In genomic region chr12:1533602-1534304, GRCh38 we compare ENCODE assay signal across 8 cellular contexts.
DNase-seq lines count a peak whose midpoint lies in the region; ATAC-seq and TF ChIP-seq lines count a peak whose summit lies in the region.

No MANE protein-coding gene starts in this region.

- peak overlapping the region in 2 of 11 experiments; percentile 17 to 22; a peak in 2 of 22 replicates for H3K9ac ChIP-seq in BLaER1 treated with 17β-estradiol and CSF1 and Interleukin-3, amounts not matched to agents 10 nM and 100 nM

- peaks cover 69% of the 10 kb centered on the region for H3K27me3 Mint-ChIP-seq in T-helper 2 cell treated with Interferon-gamma antibody and Interleukin-4, amounts not matched to agents 5 μg/mL and 100 μg/mL, for 36 hours (ENCODE audit: low read depth)
- H3K27me3 Mint-ChIP-seq in GM23338 (ENCODE audit: insufficient read depth, low read depth, poor library complexity), result peaks cover 52% of the 10 kb centered on the region

- H3K9me2 ChIP-seq in GM23338 (ENCODE audit: insufficient read depth), result no peaks in the 10 kb centered on the region

- peak overlapping the region; percentile 1 for H3K27ac Mint-ChIP-seq in T-helper 2 cell treated with Interferon-gamma antibody and Interleukin-4, amounts not matched to agents 5 μg/mL and 100 μg/mL, for 36 hours
- H3K27ac Mint-ChIP-seq in GM23338, result no peak overlapping the region

- intact Hi-C loops in upper lobe of right lung (cut with DNase I), result no loop called here

- peaks cover 49 to 100% (median 85%) of the 10 kb centered on the region in 11 experiments for H3K27me3 ChIP-seq in BLaER1 treated with 17β-estradiol and CSF1 and Interleukin-3, amounts not matched to agents 10 nM and 100 nM
- H3K27me3 ChIP-seq in upper lobe of right lung (peaks cover 35% of the 10 kb centered on the region), GM23338 (ENCODE audit: insufficient read depth) (peaks cover 70% of the 10 kb centered on the region)

- no peaks in the 10 kb centered on the region for H3K36me3 ChIP-seq in BLaER1 treated with 17β-estradiol and CSF1 and Interleukin-3, amounts not matched to agents 10 nM and 100 nM
- H3K36me3 ChIP-seq in upper lobe of right lung (no peaks in the 10 kb centered on the region), GM23338 (ENCODE audit: insufficient read depth) (no peaks in the 10 kb centered on the region)

- H3K4me3 Mint-ChIP-seq in T-helper 2 cell treated with Interferon-gamma antibody and Interleukin-4, amounts not matched to agents 5 μg/mL and 100 μg/mL, for 36 hours, result peak overlapping the region; percentile 85
- no peak overlapping the region for H3K4me3 Mint-ChIP-seq in GM23338

- H3K36me3 Mint-ChIP-seq in T-helper 2 cell treated with Interferon-gamma antibody and Interleukin-4, amounts not matched to agents 5 μg/mL and 100 μg/mL, for 36 hours (ENCODE audit: low read depth), result peaks cover 2% of the 10 kb centered on the region
- no peaks in the 10 kb centered on the region; the same call in 2 of the 3 replicates for H3K36me3 Mint-ChIP-seq in GM23338 (ENCODE audit: low read depth)

- TF ChIP-seq CTCF in upper lobe of right lung (IDR thresholded peaks at IDR 0.05) (no peak), GM23338 (conservative IDR thresholded peaks at IDR 0.05; ENCODE audit: low read depth in 2 of 2) (no peak)

- H3K4me3 ChIP-seq in BLaER1 treated with 17β-estradiol and CSF1 and Interleukin-3, amounts not matched to agents 10 nM and 100 nM, result peak overlapping the region; percentile 11 to 50 (median 42); a peak in 18 of 20 replicates
- H3K4me3 ChIP-seq in upper lobe of right lung, result peak overlapping the region; percentile 19
- no peak overlapping the region for H3K4me3 ChIP-seq in GM23338

- no peaks in the 10 kb centered on the region for H3K79me2 ChIP-seq in GM23338 (replicated peaks; ENCODE audit: insufficient read depth)

- peaks cover 30 to 60% (median 55%) of the 10 kb centered on the region in 10 experiments for H3K4me1 ChIP-seq in BLaER1 treated with 17β-estradiol and CSF1 and Interleukin-3, amounts not matched to agents 10 nM and 100 nM
- H3K4me1 ChIP-seq in upper lobe of right lung (peaks cover 4% of the 10 kb centered on the region), GM23338 (ENCODE audit: insufficient read depth) (peaks cover 13% of the 10 kb centered on the region)

- H3K4me2 ChIP-seq in BLaER1 treated with 17β-estradiol and CSF1 and Interleukin-3, amounts not matched to agents 10 nM and 100 nM, result peak overlapping the region; percentile 80 to 97 (median 90)
- no peak overlapping the region for H3K4me2 ChIP-seq in GM23338

- peaks cover 0 to 73% (median 59%) of the 10 kb centered on the region in 11 experiments; a peak in 19 of 22 replicates for H4K20me1 ChIP-seq in BLaER1 treated with 17β-estradiol and CSF1 and Interleukin-3, amounts not matched to agents 10 nM and 100 nM
- H4K20me1 ChIP-seq in GM23338 (replicated peaks; ENCODE audit: insufficient read depth), result no peaks in the 10 kb centered on the region

- no peaks in the 10 kb centered on the region for H3K9me3 Mint-ChIP-seq in T-helper 2 cell treated with Interferon-gamma antibody and Interleukin-4, amounts not matched to agents 5 μg/mL and 100 μg/mL, for 36 hours
- H3K9me3 Mint-ChIP-seq in GM23338, result no peaks in the 10 kb centered on the region

- H3K9me3 ChIP-seq in BLaER1 treated with 17β-estradiol and CSF1 and Interleukin-3, amounts not matched to agents 10 nM and 100 nM (replicated peaks in 1 of 11), result no peaks in the 10 kb centered on the region
- H3K9me3 ChIP-seq in upper lobe of right lung, result no peaks in the 10 kb centered on the region

- no peak overlapping the region for H3K27ac ChIP-seq in BLaER1 treated with 17β-estradiol and CSF1 and Interleukin-3, amounts not matched to agents 10 nM and 100 nM
- no peak overlapping the region for H3K27ac ChIP-seq in upper lobe of right lung
- no peak overlapping the region for H3K27ac ChIP-seq in GM23338 (ENCODE audit: low read depth)
- no peak overlapping the region for H3K27ac ChIP-seq in substantia nigra (ENCODE audit: low read depth, low read length, poor library complexity, severe bottlenecking)

- H3F3A ChIP-seq in GM23338 (replicated peaks; ENCODE audit: low read depth), result 0 out of 2 replicates have a peak, but pooled peaks cover 7% of the 10 kb centered on the region

- ATAC-seq in GM18909 (IDR thresholded peaks at IDR 0.05; ENCODE audit: poor library complexity, unreplicated experiment), result peak; percentile 62
- ATAC-seq in HG03066 (IDR thresholded peaks at IDR 0.05; ENCODE audit: low read depth, unreplicated experiment), result peak; percentile 45
- no peak for ATAC-seq in upper lobe of right lung
- no peak for ATAC-seq in GM23338

- DNase-seq in T-helper 2 cell treated with Interferon-gamma antibody and Interleukin-4, amounts not matched to agents 5 μg/mL and 100 μg/mL, for 36 hours (ENCODE audit: low spot score), result peak; percentile 73
- peak; percentile 80 for DNase-seq in hepatic stellate cell (ENCODE audit: low spot score)
- peak; percentile 58 for DNase-seq in upper lobe of right lung
- DNase-seq in GM23338 (ENCODE audit: low spot score), result no peak
- no peak for DNase-seq in substantia nigra (lab: John Stamatoyannopoulos, UW)

- peaks cover 33% of the 10 kb centered on the region for H3K4me1 Mint-ChIP-seq in T-helper 2 cell treated with Interferon-gamma antibody and Interleukin-4, amounts not matched to agents 5 μg/mL and 100 μg/mL, for 36 hours (ENCODE audit: low read depth)
- peaks cover 16% of the 10 kb centered on the region for H3K4me1 Mint-ChIP-seq in GM23338

- H2AFZ ChIP-seq in GM23338, result no peak overlapping the region

TF ChIP-seq in GM23338, 12 proteins besides CTCF, POLR2A, EP300 and RAD21:
- TF ChIP-seq EZH2phosphoT487 (IDR thresholded peaks at IDR 0.05; ENCODE audit: unreplicated experiment), result no peak

Comparison
In these comparisons a context has a peak if more than half of its experiments do, and no peak if none do; other contexts are left out.
1. ATAC-seq: peak in GM18909 (single experiment) and HG03066 (single experiment); none in upper lobe of right lung (single experiment) and GM23338 (single experiment).
2. DNase-seq: peak in T-helper 2 cell treated with Interferon-gamma antibody and Interleukin-4, amounts not matched to agents 5 μg/mL and 100 μg/mL, for 36 hours (single experiment), hepatic stellate cell (single experiment) and upper lobe of right lung (single experiment); none in GM23338 (single experiment) and substantia nigra (0 of 49).